19 cellular contexts compared by ENCODE assay signal in the genomic region with DNA sequence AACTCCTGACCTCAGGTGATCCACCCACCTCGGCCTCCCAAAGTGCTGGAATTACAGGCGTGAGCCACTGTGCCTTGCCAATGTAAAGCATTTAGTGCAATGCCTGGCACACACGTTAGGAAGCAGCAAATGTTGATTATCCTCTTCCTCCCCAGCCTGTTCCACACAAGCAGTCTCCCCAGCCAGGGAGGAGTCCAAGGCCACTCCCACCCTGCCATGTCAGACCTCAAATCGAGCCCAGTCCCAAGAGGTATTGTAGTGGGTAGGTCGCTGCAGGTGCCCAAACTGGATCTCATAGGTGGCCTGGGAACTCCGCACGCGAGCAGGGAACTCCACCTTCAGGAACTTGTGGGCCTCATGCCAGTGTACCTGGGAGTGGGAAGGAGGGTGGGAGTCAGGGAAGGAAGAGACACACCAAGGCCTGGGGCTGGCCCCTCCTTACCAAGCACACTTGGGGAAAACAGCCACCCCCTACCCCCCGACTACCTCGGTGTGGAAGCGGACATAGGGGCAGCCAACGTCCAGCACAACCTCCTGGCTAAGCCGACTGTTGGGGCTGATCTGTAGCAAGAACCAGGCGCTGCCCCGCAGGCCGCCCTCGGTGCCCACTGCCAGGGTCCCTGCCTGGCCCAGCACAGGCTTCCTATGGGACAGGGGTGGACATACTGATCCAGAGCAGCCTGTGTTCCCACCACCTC.
"Had no signal": no experiment of that assay in that cellular context is flagged by ENCODE, and none has a peak within 500 bp of the region (broad histone marks: within the 10 kb centered on the region; RNA-seq: fewer than 3 reads in every experiment).

No MANE protein-coding gene starts in this region.

- H3K27ac Mint-ChIP-seq: natural killer cell; progenitor cell of endocrine pancreas; stimulated activated memory B cell treated with anti-CD40 and anti-IgM and Interleukin-4, amounts not matched to agents 10 μg/mL and 1 μg/mL and 100 μg/mL, for 72 hours; stimulated activated naive CD8-positive, alpha-beta T cell treated with anti-CD3 and anti-CD28 coated beads, Interleukin-15, Interleukin-2, amounts not matched to agents 100 ng/mL and 50 ng/mL, for 24 hours had no signal

- H3K4me1 ChIP-seq: heart left ventricle, pancreas, tibial artery, upper lobe of right lung, vagina had no signal

- H3K9me3 ChIP-seq: heart left ventricle, mucosa of descending colon, pancreas, tibial artery, upper lobe of right lung, vagina had no signal

- H3K4me3 ChIP-seq: heart left ventricle, mucosa of descending colon, pancreas, tibial artery, upper lobe of right lung, vagina had no signal

- ATAC-seq: esophagus mucosa; heart left ventricle; mucosa of descending colon; natural killer cell; pancreas; right cardiac atrium; stimulated activated memory B cell treated with anti-CD40 and anti-IgM and Interleukin-4, amounts not matched to agents 10 μg/mL and 1 μg/mL and 100 μg/mL, for 72 hours; upper lobe of right lung had no signal

- H3K4me3 Mint-ChIP-seq: natural killer cell; neural crest cell; stimulated activated memory B cell treated with anti-CD40 and anti-IgM and Interleukin-4, amounts not matched to agents 10 μg/mL and 1 μg/mL and 100 μg/mL, for 72 hours; stimulated activated naive CD8-positive, alpha-beta T cell treated with anti-CD3 and anti-CD28 coated beads, Interleukin-15, Interleukin-2, amounts not matched to agents 100 ng/mL and 50 ng/mL, for 24 hours had no signal

- H3K9me3 Mint-ChIP-seq: natural killer cell; neural crest cell; stimulated activated memory B cell treated with anti-CD40 and anti-IgM and Interleukin-4, amounts not matched to agents 10 μg/mL and 1 μg/mL and 100 μg/mL, for 72 hours; stimulated activated naive CD8-positive, alpha-beta T cell treated with anti-CD3 and anti-CD28 coated beads, Interleukin-15, Interleukin-2, amounts not matched to agents 100 ng/mL and 50 ng/mL, for 24 hours had no signal

- H3K27me3 ChIP-seq: heart left ventricle, pancreas, tibial artery, upper lobe of right lung, vagina had no signal

- H3K27ac ChIP-seq: heart left ventricle, pancreas, tibial artery, upper lobe of right lung, vagina had no signal

- DNase-seq: effector memory CD4-positive, alpha-beta T cell; heart left ventricle; hypothalamus; mammary epithelial cell; mucosa of descending colon; natural killer cell; nucleus accumbens; right cardiac atrium; stimulated activated CD4-positive, alpha-beta T cell treated with anti-CD3 and anti-CD28 coated beads, Interleukin-4, amount 100 ng/mL, for 1 hour; stimulated activated CD8-positive, alpha-beta memory T cell treated with anti-CD3 and anti-CD28 coated beads, Interleukin-4, amount 100 ng/mL, for 48 hours; tibial artery; upper lobe of right lung had no signal

- H3K4me1 Mint-ChIP-seq: neural crest cell; stimulated activated memory B cell treated with anti-CD40 and anti-IgM and Interleukin-4, amounts not matched to agents 10 μg/mL and 1 μg/mL and 100 μg/mL, for 72 hours had no signal

- H3K36me3 Mint-ChIP-seq: natural killer cell had no signal

- H3K27me3 Mint-ChIP-seq: progenitor cell of endocrine pancreas; stimulated activated memory B cell treated with anti-CD40 and anti-IgM and Interleukin-4, amounts not matched to agents 10 μg/mL and 1 μg/mL and 100 μg/mL, for 72 hours; stimulated activated naive CD8-positive, alpha-beta T cell treated with anti-CD3 and anti-CD28 coated beads, Interleukin-15, Interleukin-2, amounts not matched to agents 100 ng/mL and 50 ng/mL, for 24 hours had no signal
